ENCODE assay signal across 1 cellular context in genomic region chr6:137763861-137764260, GRCh38.
TF ChIP-seq lines count a peak whose summit lies in the region.

No MANE protein-coding gene starts in this region.

TF ChIP-seq in endothelial cell of umbilical vein, 7 proteins besides CTCF, POLR2A, EP300 and RAD21 (continued from another document):
- TF ChIP-seq FOS (IDR thresholded peaks at IDR 0.05; ENCODE audit: borderline replicate concordance, insufficient read depth, low read length): no peak
- no peak for TF ChIP-seq MAX (IDR thresholded peaks at IDR 0.05; ENCODE audit: insufficient read depth, insufficient read length)
- no peak for TF ChIP-seq JUN (IDR thresholded peaks at IDR 0.05; ENCODE audit: borderline replicate concordance, insufficient read depth, insufficient read length, low read depth)
